Comparison of ENCODE assay signal across 8 cellular contexts in the genomic region with DNA sequence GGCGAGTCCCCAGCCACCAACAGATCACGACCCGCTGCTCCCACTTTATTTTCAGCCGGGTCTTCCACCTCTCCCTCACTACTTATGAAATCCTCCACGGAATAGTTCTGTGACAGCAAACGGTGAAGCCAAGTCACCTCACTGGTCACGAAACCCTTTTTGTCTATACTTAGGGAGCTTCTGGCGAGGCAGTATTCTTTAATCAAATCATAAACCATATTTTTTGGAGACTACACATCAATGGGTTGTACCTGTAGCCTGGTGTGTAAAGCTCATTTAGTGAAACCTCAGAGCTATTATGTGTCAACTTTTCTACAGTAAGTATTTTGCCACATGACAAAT. TPM values are rescaled to one million over a fixed set of nuclear protein-coding genes. Genes with fewer than 3 reads are reported as not detected.
DNase-seq lines count a peak whose midpoint lies in the region; ATAC-seq and TF ChIP-seq lines count a peak whose summit lies in the region.

No MANE protein-coding gene starts in this region.

- TF ChIP-seq POLR2A in Peyer's patch (IDR thresholded peaks at IDR 0.05): no peak

- CTCF ChIA-PET in CD8-positive, alpha-beta memory T cell (lab: Charles Lee): interaction anchor here (1.6 to 2.2 kb wide), 4 partner anchors 11 to 143 kb away, joined by 3 to 7 read pairs (median 4); no protein-coding TSS in a partner anchor

- H3K9me3 Mint-ChIP-seq in CD8-positive, alpha-beta memory T cell: no peaks in the 10 kb centered on the region
- H3K9me3 Mint-ChIP-seq in osteocyte (ENCODE audit: unreplicated experiment): no peaks in the 10 kb centered on the region

- DNase-seq in CD8-positive, alpha-beta memory T cell: no peak
- DNase-seq in Peyer's patch: no peak
- no peak for DNase-seq in fibroblast of villous mesenchyme (ENCODE audit: low read depth)
- DNase-seq in retinal pigment epithelial cell (ENCODE audit: low read depth): no peak
- DNase-seq in osteocyte (ENCODE audit: extremely low spot score, unreplicated experiment): no peak
- no peak for DNase-seq in glomerular visceral epithelial cell (ENCODE audit: extremely low spot score)

- H3K27ac Mint-ChIP-seq in CD8-positive, alpha-beta memory T cell: no peak overlapping the region
- H3K27ac Mint-ChIP-seq in osteocyte (ENCODE audit: unreplicated experiment): no peak overlapping the region

- H3K4me3 ChIP-seq in CD8-positive, alpha-beta memory T cell (ENCODE audit: low read length): peak overlapping the region; percentile 98
- H3K4me3 ChIP-seq in Peyer's patch (peak overlapping the region; percentile 74 to 94 (median 83)), fibroblast of villous mesenchyme (ENCODE audit: low read depth, low read length) (peak overlapping the region; percentile 86), retinal pigment epithelial cell (ENCODE audit: low read length) (peak overlapping the region; percentile 86)

- no peaks in the 10 kb centered on the region for H3K27me3 ChIP-seq in CD8-positive, alpha-beta memory T cell (ENCODE audit: insufficient read depth, low read length, poor library complexity, severe bottlenecking)
- H3K27me3 ChIP-seq in Peyer's patch: no peaks in the 10 kb centered on the region

- ATAC-seq in GM18868 (IDR thresholded peaks at IDR 0.05; ENCODE audit: unreplicated experiment): no peak
- ATAC-seq in GM18502 (IDR thresholded peaks at IDR 0.05; ENCODE audit: poor library complexity, unreplicated experiment): no peak

- H3K27me3 Mint-ChIP-seq in CD8-positive, alpha-beta memory T cell: no peaks in the 10 kb centered on the region
- no peaks in the 10 kb centered on the region for H3K27me3 Mint-ChIP-seq in osteocyte (ENCODE audit: unreplicated experiment)

- H3K27ac ChIP-seq in CD8-positive, alpha-beta memory T cell (ENCODE audit: low read depth, low read length): peak overlapping the region; percentile 86
- H3K27ac ChIP-seq in Peyer's patch: peak overlapping the region; percentile 82 to 98 (median 94)

- H3K4me3 Mint-ChIP-seq in CD8-positive, alpha-beta memory T cell: no peak overlapping the region
- no peak overlapping the region for H3K4me3 Mint-ChIP-seq in osteocyte (ENCODE audit: unreplicated experiment)

- peaks cover 0 to 18% (median 2%) of the 10 kb centered on the region in 3 donors for H3K36me3 Mint-ChIP-seq in CD8-positive, alpha-beta memory T cell
- peaks cover 7% of the 10 kb centered on the region for H3K36me3 Mint-ChIP-seq in osteocyte (ENCODE audit: unreplicated experiment)

- no peaks in the 10 kb centered on the region for H3K9me3 ChIP-seq in CD8-positive, alpha-beta memory T cell (ENCODE audit: low read length)
- H3K9me3 ChIP-seq in Peyer's patch: no peaks in the 10 kb centered on the region

- TF ChIP-seq CTCF in Peyer's patch (IDR thresholded peaks at IDR 0.05) (no peak), fibroblast of villous mesenchyme (IDR thresholded peaks at IDR 0.05; ENCODE audit: insufficient read depth, low read depth, low read length) (no peak), retinal pigment epithelial cell (conservative IDR thresholded peaks at IDR 0.05; ENCODE audit: low read depth, low read length) (no peak), osteocyte (IDR thresholded peaks at IDR 0.05) (no peak)

- peaks cover 16 to 21% (median 21%) of the 10 kb centered on the region in 3 donors for H3K4me1 Mint-ChIP-seq in CD8-positive, alpha-beta memory T cell
- H3K4me1 Mint-ChIP-seq in osteocyte (ENCODE audit: unreplicated experiment): peaks cover 17% of the 10 kb centered on the region

- peaks cover 8% of the 10 kb centered on the region for H3K36me3 ChIP-seq in CD8-positive, alpha-beta memory T cell (ENCODE audit: insufficient read depth, low read length)
- no peaks in the 10 kb centered on the region for H3K36me3 ChIP-seq in Peyer's patch

- peaks cover 25% of the 10 kb centered on the region for H3K4me1 ChIP-seq in CD8-positive, alpha-beta memory T cell (ENCODE audit: insufficient read depth, low read length)
- H3K4me1 ChIP-seq in Peyer's patch: peaks cover 0 to 18% (median 7%) of the 10 kb centered on the region in 4 donors

- POLR2A ChIA-PET in CD8-positive, alpha-beta memory T cell (lab: Charles Lee): interaction anchor here (0.6 to 2.1 kb wide), 6 partner anchors 11 to 1022 kb away, joined by 3 to 8 read pairs (median 4); partner anchors contain the start of genes DAPP1, EIF4E, LAMTOR3 and TRMT10A

RNA-seq across cellular contexts. Expression of gene H2AZ1, which starts 0.8 kb away (rescaled TPM):
- 100 to 1,000 TPM; 494 to 515 TPM for total RNA-seq in CD8-positive, alpha-beta memory T cell
- 372 TPM for polyA plus RNA-seq in CD8-positive, alpha-beta memory T cell
- 100 to 1,000 TPM in 1 of 4 donors, 10 to 100 TPM in 3; 33.7 to 128 (median 81.2) TPM for total RNA-seq in Peyer's patch
- 255 and 287 TPM in 2 replicates for total RNA-seq in fibroblast of villous mesenchyme
- total RNA-seq in osteocyte: 192 and 198 TPM in 2 replicates

RNA-seq across cellular contexts. Expression of gene DNAJB14, which starts 4.5 kb away (rescaled TPM):
- total RNA-seq in CD8-positive, alpha-beta memory T cell: 10 to 100 TPM; 43.8 to 46.5 TPM
- 63.3 TPM for polyA plus RNA-seq in CD8-positive, alpha-beta memory T cell
- total RNA-seq in Peyer's patch: 10 to 100 TPM; 19.8 to 36.5 (median 33.0) TPM
- 36.4 and 54.8 TPM in 2 replicates for total RNA-seq in fibroblast of villous mesenchyme
- total RNA-seq in osteocyte: 49.2 and 56.5 TPM in 2 replicates

RNA-seq across cellular contexts. Expression of gene LAMTOR3, which starts 56.7 kb away (rescaled TPM):
- 10 to 100 TPM; 35.7 to 37.9 TPM for total RNA-seq in CD8-positive, alpha-beta memory T cell
- 39.0 TPM for polyA plus RNA-seq in CD8-positive, alpha-beta memory T cell
- total RNA-seq in Peyer's patch: 10 to 100 TPM; 13.2 to 28.6 (median 21.1) TPM
- 20.9 and 51.8 TPM in 2 replicates for total RNA-seq in fibroblast of villous mesenchyme
- total RNA-seq in osteocyte: 38.2 and 44.7 TPM in 2 replicates
